29 cellular contexts compared by ENCODE assay signal in genomic region chr11:5910521-5910920, GRCh38. TPM values are rescaled to one million over a fixed set of nuclear protein-coding genes. Genes with fewer than 3 reads are reported as not detected.
"Had no signal": no experiment of that assay in that cellular context is flagged by ENCODE, and none has a peak within 500 bp of the region (broad histone marks: within the 10 kb centered on the region; RNA-seq: fewer than 3 reads in every experiment).

No MANE protein-coding gene starts in this region.

- H3K4me1 ChIP-seq: ascending aorta had no signal

- H3K9me3 ChIP-seq: ascending aorta had no signal

- DNase-seq: activated CD4-positive, alpha-beta memory T cell treated with anti-CD3 and anti-CD28 coated beads for 36 hours; activated CD4-positive, alpha-beta T cell treated with anti-CD3 and anti-CD28 coated beads for 36 hours; activated CD4-positive, alpha-beta T cell treated with anti-CD3 and anti-CD28 coated beads, Interleukin-2, amount 50 U/mL, for 1 hour; activated CD8-positive, alpha-beta memory T cell treated with anti-CD3 and anti-CD28 coated beads, Interleukin-2, amount 50 U/mL, for 4 hours; activated naive CD4-positive, alpha-beta T cell treated with anti-CD3 and anti-CD28 coated beads, Interleukin-2, amount 10 ng/mL, durations not matched to agents 7 days and 5 days; activated naive CD8-positive, alpha-beta T cell treated with anti-CD3 and anti-CD28 coated beads, Interleukin-2, amount 50 U/mL, for 24 hours; activated T-cell treated with anti-CD3 and anti-CD28 coated beads for 4 hours; activated T-cell treated with anti-CD3 and anti-CD28 coated beads, Interleukin-2, amount 50 U/mL, for 4 hours; amniotic stem cell; cerebellar nuclear complex; MM.1S; MV-4-11; NCI-H1092; NCI-H1436 treated with DMSO at 0.1 percent for 48 hours; NCI-H1694 treated with DMSO at 0.1 percent for 48 hours; NCI-H2029; NCI-H2171; NCI-H510A; NCI-H526; NCI-H748 treated with DMSO at 0.1 percent for 48 hours; NK-92 treated with Interleukin-12 subunit alpha and Interleukin-12 subunit beta, amount 100 ng/mL, for 24 hours; PC-9; Right ventricle myocardium superior had no signal

- H3K4me3 ChIP-seq: ascending aorta, K562, PC-9, SK-N-MC had no signal

- H3K27me3 ChIP-seq: ascending aorta had no signal

- H3K27ac ChIP-seq: ascending aorta, PC-9, SK-N-MC had no signal

- H3K36me3 ChIP-seq: ascending aorta had no signal

RNA-seq across cellular contexts. Expression of gene OR52E5, which starts 17.5 kb away (rescaled TPM):
- total RNA-seq: activated CD4-positive, alpha-beta memory T cell treated with anti-CD3 and anti-CD28 coated beads for 36 hours; activated CD4-positive, alpha-beta T cell treated with anti-CD3 and anti-CD28 coated beads for 36 hours; activated T-cell treated with anti-CD3 and anti-CD28 coated beads, Interleukin-2, amount 50 U/mL, for 4 hours; activated T-helper 1 cell treated with anti-CD3 and anti-CD28 coated beads, Interleukin-12 subunit alpha, Interleukin-12 subunit beta, Interleukin-2, Interleukin-4 antibody, amounts not matched to agents 30 ng/mL and 10 ng/mL and 1 ng/mL, durations not matched to agents 14 hours and 24 hours and 36 hours; ascending aorta; cardiac septum; K562; PC-9; Right ventricle myocardium superior; WTC11 had no signal
- polyA plus RNA-seq: K562 had no signal

RNA-seq across cellular contexts. Expression of gene OR52E4, which starts 30.1 kb away (rescaled TPM):
- total RNA-seq: activated CD4-positive, alpha-beta memory T cell treated with anti-CD3 and anti-CD28 coated beads for 36 hours; activated CD4-positive, alpha-beta T cell treated with anti-CD3 and anti-CD28 coated beads for 36 hours; activated T-cell treated with anti-CD3 and anti-CD28 coated beads, Interleukin-2, amount 50 U/mL, for 4 hours; activated T-helper 1 cell treated with anti-CD3 and anti-CD28 coated beads, Interleukin-12 subunit alpha, Interleukin-12 subunit beta, Interleukin-2, Interleukin-4 antibody, amounts not matched to agents 30 ng/mL and 10 ng/mL and 1 ng/mL, durations not matched to agents 14 hours and 24 hours and 36 hours; ascending aorta; cardiac septum; K562; PC-9; Right ventricle myocardium superior; WTC11 had no signal
- polyA plus RNA-seq: K562 had no signal

RNA-seq across cellular contexts. Expression of gene OR56A3, which starts 31.5 kb away (rescaled TPM):
- total RNA-seq: activated CD4-positive, alpha-beta memory T cell treated with anti-CD3 and anti-CD28 coated beads for 36 hours; activated CD4-positive, alpha-beta T cell treated with anti-CD3 and anti-CD28 coated beads for 36 hours; activated T-cell treated with anti-CD3 and anti-CD28 coated beads, Interleukin-2, amount 50 U/mL, for 4 hours; activated T-helper 1 cell treated with anti-CD3 and anti-CD28 coated beads, Interleukin-12 subunit alpha, Interleukin-12 subunit beta, Interleukin-2, Interleukin-4 antibody, amounts not matched to agents 30 ng/mL and 10 ng/mL and 1 ng/mL, durations not matched to agents 14 hours and 24 hours and 36 hours; ascending aorta; cardiac septum; K562; PC-9; Right ventricle myocardium superior; WTC11 had no signal
- polyA plus RNA-seq: K562 had no signal

RNA-seq across cellular contexts. Expression of gene OR52E8, which starts 53.0 kb away (rescaled TPM):
- total RNA-seq: activated CD4-positive, alpha-beta memory T cell treated with anti-CD3 and anti-CD28 coated beads for 36 hours; activated CD4-positive, alpha-beta T cell treated with anti-CD3 and anti-CD28 coated beads for 36 hours; activated T-cell treated with anti-CD3 and anti-CD28 coated beads, Interleukin-2, amount 50 U/mL, for 4 hours; activated T-helper 1 cell treated with anti-CD3 and anti-CD28 coated beads, Interleukin-12 subunit alpha, Interleukin-12 subunit beta, Interleukin-2, Interleukin-4 antibody, amounts not matched to agents 30 ng/mL and 10 ng/mL and 1 ng/mL, durations not matched to agents 14 hours and 24 hours and 36 hours; ascending aorta; cardiac septum; K562; PC-9; Right ventricle myocardium superior; WTC11 had no signal
- polyA plus RNA-seq: K562 had no signal

RNA-seq across cellular contexts. Expression of gene OR56A5, which starts 57.8 kb away (rescaled TPM):
- total RNA-seq: activated CD4-positive, alpha-beta memory T cell treated with anti-CD3 and anti-CD28 coated beads for 36 hours; activated CD4-positive, alpha-beta T cell treated with anti-CD3 and anti-CD28 coated beads for 36 hours; activated T-cell treated with anti-CD3 and anti-CD28 coated beads, Interleukin-2, amount 50 U/mL, for 4 hours; activated T-helper 1 cell treated with anti-CD3 and anti-CD28 coated beads, Interleukin-12 subunit alpha, Interleukin-12 subunit beta, Interleukin-2, Interleukin-4 antibody, amounts not matched to agents 30 ng/mL and 10 ng/mL and 1 ng/mL, durations not matched to agents 14 hours and 24 hours and 36 hours; ascending aorta; cardiac septum; K562; PC-9; Right ventricle myocardium superior; WTC11 had no signal
- polyA plus RNA-seq: K562 had no signal
